Comparison of ENCODE assay signal across 18 cellular contexts in the genomic region with DNA sequence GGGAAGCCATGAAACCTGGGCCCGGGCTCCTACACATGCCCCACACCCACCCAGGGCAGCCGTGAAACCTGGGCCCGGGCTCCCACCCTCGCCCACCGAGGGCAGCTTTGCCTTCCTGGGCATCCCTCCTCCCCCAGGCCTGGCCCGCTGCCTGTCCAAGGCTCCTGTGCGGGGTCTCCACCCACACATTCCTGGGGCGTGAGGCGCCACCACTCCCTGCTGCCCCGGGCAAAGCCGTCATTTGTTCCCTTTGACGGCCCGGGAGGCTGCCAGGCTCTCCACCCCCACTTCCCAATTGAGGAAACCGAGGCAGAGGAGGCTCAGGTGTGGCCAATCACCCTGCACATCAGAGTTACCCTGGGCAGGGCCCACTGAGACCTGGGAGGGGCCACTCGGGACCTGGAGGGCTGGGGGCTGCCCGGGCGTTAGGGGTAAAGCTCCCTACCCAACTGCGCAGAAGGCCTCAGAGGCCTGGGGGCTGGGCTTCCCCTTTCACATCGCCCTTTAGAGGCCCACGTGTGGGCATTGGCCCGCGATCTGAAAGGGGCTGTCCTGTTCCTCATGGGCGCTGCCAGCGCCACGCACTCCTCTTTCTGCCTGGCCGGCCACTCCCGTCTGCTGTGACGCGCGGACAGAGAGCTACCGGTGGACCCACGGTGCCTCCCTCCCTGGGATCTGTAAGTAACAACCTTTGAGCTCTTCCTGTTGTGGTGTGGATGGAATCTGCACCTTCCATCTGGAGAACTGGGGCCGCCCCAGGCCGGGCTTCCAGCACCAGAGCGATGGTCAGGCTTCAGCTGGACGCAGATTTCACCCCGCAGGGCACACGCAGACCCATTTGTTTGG. TPM values are rescaled to one million over a fixed set of nuclear protein-coding genes. Genes with fewer than 3 reads are reported as not detected.
DNase-seq lines count a peak whose midpoint lies in the region; ATAC-seq and TF ChIP-seq lines count a peak whose summit lies in the region.
"Had no signal": no experiment of that assay in that cellular context is flagged by ENCODE, and none has a peak within 500 bp of the region (broad histone marks: within the 10 kb centered on the region; RNA-seq: fewer than 3 reads in every experiment).

A gene (plus strand): TSS at position 237 of the 846 bp plus-strand sequence. CDS start 1,947 bp downstream, outside the sequence.

- peak within 1 kb of the TSS; percentile 67 for H3K27ac ChIP-seq in cardiac muscle cell
- no peak within 1 kb of the TSS for H3K27ac ChIP-seq in left ventricle myocardium inferior (replicated peaks)
- peak within 1 kb of the TSS; percentile 20 to 84 for H3K27ac ChIP-seq in left lung
- H3K27ac ChIP-seq in aorta (ENCODE audit: low read depth in 1 of 2, low read length in 2 of 2), result no peak within 1 kb of the TSS
- H3K27ac ChIP-seq in body of pancreas, result no peak within 1 kb of the TSS

- H3K27me3 ChIP-seq in cardiac muscle cell, result no peaks in the 10 kb centered on the region
- peaks cover 55% of the 10 kb centered on the region for H3K27me3 ChIP-seq in left ventricle myocardium inferior (ENCODE audit: low read depth)
- peaks cover 0 to 38% of the 10 kb centered on the region in 2 donors for H3K27me3 ChIP-seq in left lung
- H3K27me3 ChIP-seq in aorta (ENCODE audit: control insufficient read depth in 1 of 2, insufficient read depth in 2 of 2, low read length in 1 of 2), result no peaks in the 10 kb centered on the region
- H3K27me3 ChIP-seq in body of pancreas, result no peaks in the 10 kb centered on the region

- H3K36me3 ChIP-seq in cardiac muscle cell (no peaks in the 10 kb centered on the region), left ventricle myocardium inferior (no peaks in the 10 kb centered on the region), left lung (no peaks in the 10 kb centered on the region), aorta (ENCODE audit: control insufficient read depth in 1 of 2, insufficient read depth in 2 of 2, low read length in 1 of 2) (no peaks in the 10 kb centered on the region), body of pancreas (replicated peaks in 1 of 2; ENCODE audit: insufficient read depth in 1 of 2, low read depth in 2 of 2) (no peaks in the 10 kb centered on the region)

- no peak for TF ChIP-seq POLR2A in body of pancreas (IDR thresholded peaks at IDR 0.05)

- no peak within 1 kb of the TSS for H3K4me3 ChIP-seq in cardiac muscle cell
- H3K4me3 ChIP-seq in left ventricle myocardium inferior, result no peak within 1 kb of the TSS
- H3K4me3 ChIP-seq in left lung, result peak within 1 kb of the TSS; percentile 13 to 20
- H3K4me3 ChIP-seq in aorta (ENCODE audit: low read length in 2 of 2), result no peak within 1 kb of the TSS
- no peak within 1 kb of the TSS for H3K4me3 ChIP-seq in body of pancreas

- H3K4me1 ChIP-seq in cardiac muscle cell (ENCODE audit: low read depth) (peaks cover 9% of the 10 kb centered on the region), left ventricle myocardium inferior (no peaks in the 10 kb centered on the region), left lung (no peaks in the 10 kb centered on the region), aorta (ENCODE audit: control insufficient read depth in 1 of 2, insufficient read depth in 2 of 2, low read length in 2 of 2) (no peaks in the 10 kb centered on the region), body of pancreas (no peaks in the 10 kb centered on the region)

- 67 to 74% methylated on average over 38 of the region's 38 CpGs for whole genome bisulfite sequencing in aorta, 2 donors
- 73% methylated on average over 16 to 37 of the region's 38 CpGs for WGBS in body of pancreas, 2 donors

- H3K9me3 ChIP-seq in cardiac muscle cell (ENCODE audit: low read depth), result no peaks in the 10 kb centered on the region
- no peaks in the 10 kb centered on the region for H3K9me3 ChIP-seq in left ventricle myocardium inferior (replicated peaks)
- H3K9me3 ChIP-seq in left lung, result no peaks in the 10 kb centered on the region
- H3K9me3 ChIP-seq in aorta (ENCODE audit: control insufficient read depth, low read length), result no peaks in the 10 kb centered on the region
- H3K9me3 ChIP-seq in body of pancreas, result no peaks in the 10 kb centered on the region

- ATAC-seq in left lung, result peak; percentile 64
- ATAC-seq in aorta (ENCODE audit: low FRiP score), result peak; percentile 15
- ATAC-seq in body of pancreas, result no peak

- TF ChIP-seq CTCF in cardiac muscle cell (IDR thresholded peaks at IDR 0.05; ENCODE audit: low read depth, low read length) (no peak), left ventricle myocardium inferior (IDR thresholded peaks at IDR 0.05; ENCODE audit: borderline replicate concordance) (no peak), left lung (IDR thresholded peaks at IDR 0.05) (no peak), body of pancreas (IDR thresholded peaks at IDR 0.05) (no peak)

- intact Hi-C loops in left ventricle myocardium inferior (cut with micrococcal nuclease), result no loop called here
- intact Hi-C loops in left lung (cut with DNase I), result no loop called here
- intact Hi-C loops in aorta (cut with DNase I), result no loop called here
- intact Hi-C loops in body of pancreas (cut with DNase I), result no loop called here

- DNase-seq in cardiac muscle cell (ENCODE audit: low read depth in 1 of 2, low spot score in 1 of 2), result no peak
- DNase-seq in left ventricle myocardium inferior, result no peak
- DNase-seq in astrocyte of the hippocampus (ENCODE audit: low read depth, low spot score), result peak; percentile 78
- peak; percentile 66 to 84 for DNase-seq in left lung
- DNase-seq in aorta, result no peak
- DNase-seq in body of pancreas, result no peak
- no peak for DNase-seq in NCI-H2107 treated with DMSO at 0.1 percent for 48 hours (lab: John Stamatoyannopoulos, UW; ENCODE audit: unreplicated experiment)
- no peak for DNase-seq in cortex of kidney (lab: John Stamatoyannopoulos, UW)
- DNase-seq: activated CD4-positive, alpha-beta T cell treated with anti-CD3 and anti-CD28 coated beads for 1 hour; activated T-cell treated with anti-CD3 and anti-CD28 coated beads for 4 hours; amygdala; DMS153; effector CD4-positive, alpha-beta T cell; glutamatergic neuron; GOT3; NCI-H1694 treated with DMSO at 0.1 percent for 48 hours; NCI-H82; occipital lobe had no signal

RNA-seq across cellular contexts. Expression of the gene that starts here (rescaled TPM):
- total RNA-seq in cardiac muscle cell (0.32 and 4.5 TPM in 2 replicates), left ventricle myocardium inferior (0.91 TPM), left lung (100 to 1,000 TPM in 1 of 2 donors, 10 to 100 TPM in 1; 55.5 to 464 TPM), aorta (under 1 TPM; 0.33 to 0.52 TPM), body of pancreas (1 to 10 TPM in 1 of 2 donors, not detected in 1; 2.1 TPM)
- polyA plus RNA-seq in cardiac muscle cell (not detected in 2 replicates), aorta (1 to 10 TPM; 1.5 to 2.1 TPM)
- total RNA-seq: occipital lobe had no signal

Comparison
In these comparisons a context has a peak if more than half of its experiments do, and no peak if none do; other contexts are left out.
1. RNA of the gene that starts here (total RNA-seq): 55.5 to 464 TPM in left lung; 0.32 to 4.5 TPM in cardiac muscle cell, 2.1 TPM in body of pancreas, 0.91 TPM in left ventricle myocardium inferior (single experiment) and 0.33 to 0.52 TPM in aorta; every median in the first group is over 10 times any median in the second.
2. H3K27ac ChIP-seq: peak in cardiac muscle cell (single experiment) and left lung (2 of 2); none in left ventricle myocardium inferior (single experiment), aorta (0 of 2) and body of pancreas (0 of 4).
3. DNase-seq: peak in astrocyte of the hippocampus (single experiment) and left lung (2 of 2); none in cardiac muscle cell (0 of 2), left ventricle myocardium inferior (single experiment), aorta (0 of 2), body of pancreas (0 of 4), NCI-H2107 treated with DMSO at 0.1 percent for 48 hours (single experiment) and cortex of kidney (single experiment).
4. H3K4me3 ChIP-seq: peak in left lung (2 of 2); none in cardiac muscle cell (single experiment), left ventricle myocardium inferior (single experiment), aorta (0 of 2) and body of pancreas (0 of 2).